In the genomic region with DNA sequence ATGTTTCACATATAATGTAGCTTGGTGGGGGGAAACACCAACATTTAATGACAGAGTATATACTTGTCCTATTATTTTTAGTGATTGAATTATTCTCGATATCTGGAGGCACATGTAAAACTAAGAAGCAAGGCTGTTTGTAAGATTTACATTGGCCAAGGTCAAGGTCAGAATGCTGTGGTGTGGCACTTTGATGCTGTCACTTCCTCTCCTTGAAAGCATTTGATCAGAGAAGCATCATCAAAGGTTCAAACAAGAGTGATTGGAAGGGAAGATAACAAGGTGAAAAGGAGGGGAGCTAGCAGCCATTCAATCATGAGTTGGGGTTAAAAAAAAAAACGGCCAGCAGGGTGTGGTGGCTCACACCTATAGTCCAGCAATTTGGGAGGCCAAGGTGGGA, we compare ENCODE assay signal across 17 cellular contexts.
"Had no signal": no experiment of that assay in that cellular context is flagged by ENCODE, and none has a peak within 500 bp of the region (broad histone marks: within the 10 kb centered on the region; RNA-seq: fewer than 3 reads in every experiment).

No MANE protein-coding gene starts in this region.

- FAIRE-seq: endothelial cell of umbilical vein, keratinocyte, urothelium cell line had no signal

- H3K27ac ChIP-seq: adrenal gland, esophagus squamous epithelium, hepatocyte, left lung, tibial artery had no signal

- H3K4me3 Mint-ChIP-seq: naive thymus-derived CD4-positive, alpha-beta T cell; stimulated activated memory B cell treated with anti-CD40 and anti-IgM and Interleukin-4, amounts not matched to agents 10 μg/mL and 1 μg/mL and 100 μg/mL, for 72 hours had no signal

- ATAC-seq: activated CD4-positive, CD25-positive, alpha-beta regulatory T cell treated with anti-CD3 and anti-CD28 coated beads, Interleukin-2, amount 50 U/mL, for 24 hours; left lung; naive thymus-derived CD4-positive, alpha-beta T cell; stimulated activated memory B cell treated with anti-CD40 and anti-IgM and Interleukin-4, amounts not matched to agents 10 μg/mL and 1 μg/mL and 100 μg/mL, for 72 hours had no signal

- H3K9me3 ChIP-seq: adrenal gland, esophagus squamous epithelium, left lung, tibial artery had no signal

- H3K27ac Mint-ChIP-seq: stimulated activated memory B cell treated with anti-CD40 and anti-IgM and Interleukin-4, amounts not matched to agents 10 μg/mL and 1 μg/mL and 100 μg/mL, for 72 hours had no signal

- H3K27me3 Mint-ChIP-seq: naive thymus-derived CD4-positive, alpha-beta T cell; stimulated activated memory B cell treated with anti-CD40 and anti-IgM and Interleukin-4, amounts not matched to agents 10 μg/mL and 1 μg/mL and 100 μg/mL, for 72 hours had no signal

- H3K9me3 Mint-ChIP-seq: naive thymus-derived CD4-positive, alpha-beta T cell; stimulated activated memory B cell treated with anti-CD40 and anti-IgM and Interleukin-4, amounts not matched to agents 10 μg/mL and 1 μg/mL and 100 μg/mL, for 72 hours had no signal

- H3K4me1 ChIP-seq: esophagus squamous epithelium, left lung, tibial artery had no signal

- DNase-seq: activated naive CD4-positive, alpha-beta T cell; esophagus squamous epithelium; left lung; mammary epithelial cell; naive thymus-derived CD4-positive, alpha-beta T cell; posterior cingulate gyrus; retina; SIG-M5; T-helper 9 cell; tibial artery had no signal

- H3K4me2 ChIP-seq: hepatocyte had no signal

- H2AFZ ChIP-seq: hepatocyte had no signal

- H3K4me3 ChIP-seq: adrenal gland, esophagus squamous epithelium, hepatocyte, left lung, tibial artery had no signal

- H3K27me3 ChIP-seq: adrenal gland, esophagus squamous epithelium, hepatocyte, left lung, tibial artery had no signal
